ENCODE assay signal across 8 cellular contexts in the genomic region with DNA sequence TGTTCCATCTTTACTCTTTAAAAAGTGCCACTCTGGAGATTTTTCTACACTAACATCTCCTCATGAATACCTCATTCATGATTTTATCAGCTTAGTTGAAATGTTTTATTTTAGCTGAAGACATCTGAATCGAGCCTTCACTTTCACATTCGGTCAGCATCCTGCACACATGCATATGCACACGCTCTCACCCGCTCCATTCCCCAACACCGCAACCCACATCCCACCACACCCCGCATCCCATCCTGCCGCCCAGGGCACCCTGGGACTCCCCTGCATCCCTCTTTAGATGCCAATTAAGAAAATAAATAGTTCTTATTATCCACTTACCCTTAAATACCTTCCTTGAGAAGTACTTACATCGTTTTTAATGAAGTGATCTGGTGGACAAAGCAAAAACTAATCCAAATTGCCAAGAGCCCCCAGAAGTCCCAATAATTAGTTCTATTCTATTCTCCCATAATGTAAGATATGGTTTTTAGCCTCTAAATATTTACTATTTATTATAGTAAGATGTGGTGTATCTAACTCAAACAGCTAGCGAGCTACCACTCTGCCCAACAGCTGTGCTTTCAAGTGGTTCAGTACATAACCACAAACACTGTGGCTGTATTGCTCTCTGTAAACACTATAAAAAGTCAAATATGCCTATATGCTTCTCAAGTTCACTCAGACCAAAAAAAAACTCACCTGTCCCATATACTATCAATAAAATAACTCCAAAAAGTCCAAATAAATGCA. TPM values are rescaled to one million over a fixed set of nuclear protein-coding genes. Genes with fewer than 3 reads are reported as not detected.
A peak's percentile ranks its signal among the peaks of the same experiment; 100 is the strongest.
DNase-seq lines count a peak whose midpoint lies in the region; ATAC-seq lines count a peak whose summit lies in the region.

No MANE protein-coding gene starts in this region.

- ATAC-seq in GM19351 (IDR thresholded peaks at IDR 0.05; ENCODE audit: unreplicated experiment) (peak; percentile 53), T-helper 17 cell (peak; percentile 88), GM19023 (IDR thresholded peaks at IDR 0.05; ENCODE audit: unreplicated experiment) (no peak)

- no peaks in the 10 kb centered on the region for H3K9me3 ChIP-seq in T-helper 17 cell (ENCODE audit: control insufficient read depth, low read length, poor library complexity, severe bottlenecking)

- no peak for DNase-seq in T-helper 17 cell
- DNase-seq in activated gamma-delta T cell treated with Interleukin-2 at 50 U/mL for 16 hours = peak; percentile 35
- peak; percentile 47 to 67 for DNase-seq in stimulated activated CD4-positive, alpha-beta T cell treated with anti-CD3 and anti-CD28 coated beads, Interleukin-2, amount 100 ng/mL, for 24 hours
- DNase-seq in DMS 273 treated with DMSO at 0.1 percent for 48 hours (lab: John Stamatoyannopoulos, UW) = no peak
- DNase-seq in NAMALWA (ENCODE audit: low spot score) = no peak
- DNase-seq in KBM-7 = no peak

- peak overlapping the region; percentile 68 for H3K27ac Mint-ChIP-seq in T-helper 17 cell

- H3K36me3 Mint-ChIP-seq in T-helper 17 cell (ENCODE audit: low read depth) = no peaks in the 10 kb centered on the region

- peak overlapping the region; percentile 92 for H3K4me3 Mint-ChIP-seq in T-helper 17 cell

- in situ Hi-C loops in KBM-7 (cut with MboI; ENCODE audit: low pct_unique_long_range_greater_than_20kb, low sequenced_read_pairs) = no loop called here

- peaks cover 33% of the 10 kb centered on the region for H3K4me1 Mint-ChIP-seq in T-helper 17 cell

- no peaks in the 10 kb centered on the region for H3K27me3 Mint-ChIP-seq in T-helper 17 cell

RNA-seq across cellular contexts. Expression of gene GZMK, which starts 38.2 kb away (rescaled TPM):
- total RNA-seq in T-helper 17 cell = 1 to 10 TPM; 3.9 to 9.2 TPM

RNA-seq across cellular contexts. Expression of gene GZMA, which starts 40.2 kb away (rescaled TPM):
- total RNA-seq in T-helper 17 cell = 10 to 100 TPM in 1 of 2 donors, 1 to 10 TPM in 1; 7.9 to 11.3 TPM

Comparison
In these comparisons a context has a peak if more than half of its experiments do, and no peak if none do; other contexts are left out.
1. DNase-seq: peak in activated gamma-delta T cell treated with Interleukin-2 at 50 U/mL for 16 hours (single experiment) and stimulated activated CD4-positive, alpha-beta T cell treated with anti-CD3 and anti-CD28 coated beads, Interleukin-2, amount 100 ng/mL, for 24 hours (2 of 2); none in T-helper 17 cell (0 of 3), DMS 273 treated with DMSO at 0.1 percent for 48 hours (single experiment), NAMALWA (single experiment) and KBM-7 (single experiment).